Comparison of ENCODE assay signal across 31 cellular contexts in genomic region chr2:19360266-19360665, GRCh38. TPM values are rescaled to one million over a fixed set of nuclear protein-coding genes. Genes with fewer than 3 reads are reported as not detected.
DNase-seq lines count a peak whose midpoint lies in the region; ATAC-seq and FAIRE-seq lines count a peak whose summit lies in the region.
"Had no signal": no experiment of that assay in that cellular context is flagged by ENCODE, and none has a peak within 500 bp of the region (broad histone marks: within the 10 kb centered on the region; RNA-seq: fewer than 3 reads in every experiment).

No MANE protein-coding gene starts in this region.

- H3K4me1 ChIP-seq in naive thymus-derived CD4-positive, alpha-beta T cell (ENCODE audit: control insufficient read depth in 2 of 2, insufficient read depth in 2 of 2, low read length in 2 of 2): peaks cover 7 to 38% of the 10 kb centered on the region in 2 donors
- peaks cover 51% of the 10 kb centered on the region for H3K4me1 ChIP-seq in stomach smooth muscle (ENCODE audit: control insufficient read depth, insufficient read depth, low read length)
- peaks cover 0 to 7% of the 10 kb centered on the region in 2 donors for H3K4me1 ChIP-seq in small intestine (ENCODE audit: control insufficient read depth in 2 of 2, insufficient read depth in 1 of 2, low read depth in 1 of 2, low read length in 1 of 2)

- no peak for FAIRE-seq in small intestine (lab: Jason Lieb, UNC)
- FAIRE-seq: GM19239, H54 had no signal

- no peaks in the 10 kb centered on the region for H3K9me3 Mint-ChIP-seq in activated CD4-positive, alpha-beta T cell treated with anti-CD3 and anti-CD28 coated beads, Interleukin-2, amount 10 ng/mL, durations not matched to agents 24 days and 14 days
- H3K9me3 Mint-ChIP-seq in activated T-helper 1 cell treated with anti-CD3 and anti-CD28 coated beads, Interleukin-12 subunit alpha, Interleukin-12 subunit beta, Interleukin-2, Interleukin-4 antibody, amounts not matched to agents 30 ng/mL and 10 ng/mL and 1 ng/mL, durations not matched to agents 14 hours and 24 hours and 36 hours: no peaks in the 10 kb centered on the region
- peaks cover 0 to 5% (median 0%) of the 10 kb centered on the region in 11 donors for H3K9me3 Mint-ChIP-seq in naive thymus-derived CD4-positive, alpha-beta T cell
- H3K9me3 Mint-ChIP-seq: activated T-cell treated with anti-CD3 and anti-CD28 coated beads, Interleukin-2, amount 50 U/mL, for 4 hours; mesothelial cell of epicardium; stimulated activated naive B cell treated with anti-CD40 and anti-IgM and Interleukin-4, amounts not matched to agents 10 μg/mL and 1 μg/mL and 100 μg/mL, for 72 hours; T-helper 2 cell treated with Interferon-gamma antibody and Interleukin-4, amounts not matched to agents 5 μg/mL and 100 μg/mL, for 36 hours had no signal

- no peak overlapping the region for H3K27ac Mint-ChIP-seq in activated CD4-positive, alpha-beta T cell treated with anti-CD3 and anti-CD28 coated beads, Interleukin-2, amount 10 ng/mL, durations not matched to agents 24 days and 14 days
- H3K27ac Mint-ChIP-seq in activated T-helper 1 cell treated with anti-CD3 and anti-CD28 coated beads, Interleukin-12 subunit alpha, Interleukin-12 subunit beta, Interleukin-2, Interleukin-4 antibody, amounts not matched to agents 30 ng/mL and 10 ng/mL and 1 ng/mL, durations not matched to agents 14 hours and 24 hours and 36 hours: no peak overlapping the region
- no peak overlapping the region for H3K27ac Mint-ChIP-seq in naive thymus-derived CD4-positive, alpha-beta T cell
- H3K27ac Mint-ChIP-seq: activated CD4-positive, alpha-beta T cell treated with anti-CD3 and anti-CD28 coated beads for 36 hours; CD14-positive monocyte; mesothelial cell of epicardium; T-helper 2 cell treated with Interferon-gamma antibody and Interleukin-4, amounts not matched to agents 5 μg/mL and 100 μg/mL, for 36 hours had no signal

- H3K4me1 Mint-ChIP-seq in activated CD4-positive, alpha-beta T cell treated with anti-CD3 and anti-CD28 coated beads, Interleukin-2, amount 10 ng/mL, durations not matched to agents 24 days and 14 days: peaks cover 32% of the 10 kb centered on the region
- peaks cover 39% of the 10 kb centered on the region for H3K4me1 Mint-ChIP-seq in activated T-helper 1 cell treated with anti-CD3 and anti-CD28 coated beads, Interleukin-12 subunit alpha, Interleukin-12 subunit beta, Interleukin-2, Interleukin-4 antibody, amounts not matched to agents 30 ng/mL and 10 ng/mL and 1 ng/mL, durations not matched to agents 14 hours and 24 hours and 36 hours (ENCODE audit: low read depth)
- peaks cover 41 to 62% (median 57%) of the 10 kb centered on the region in 7 donors for H3K4me1 Mint-ChIP-seq in naive thymus-derived CD4-positive, alpha-beta T cell

- H3K27me3 ChIP-seq in naive thymus-derived CD4-positive, alpha-beta T cell (ENCODE audit: control insufficient read depth in 2 of 2, insufficient read depth in 2 of 2, low read length in 2 of 2): peaks cover 19 to 56% of the 10 kb centered on the region in 2 donors
- H3K27me3 ChIP-seq in stomach smooth muscle (ENCODE audit: control insufficient read depth in 1 of 2, insufficient read depth in 2 of 2, low read length in 2 of 2): no peaks in the 10 kb centered on the region
- H3K27me3 ChIP-seq in small intestine (ENCODE audit: control insufficient read depth in 2 of 2, insufficient read depth in 2 of 2, low read length in 2 of 2): peaks cover 6 to 35% of the 10 kb centered on the region in 2 donors
- H3K27me3 ChIP-seq: testis had no signal

- no peak overlapping the region for H3K27ac ChIP-seq in naive thymus-derived CD4-positive, alpha-beta T cell (ENCODE audit: low read depth, low read length)
- peak overlapping the region; percentile 80 for H3K27ac ChIP-seq in stomach smooth muscle (ENCODE audit: low read length)
- no peak overlapping the region for H3K27ac ChIP-seq in small intestine (ENCODE audit: low read depth in 1 of 2, low read length in 1 of 2)
- H3K27ac ChIP-seq: 22Rv1, testis had no signal

- H3K4me3 Mint-ChIP-seq in activated CD4-positive, alpha-beta T cell treated with anti-CD3 and anti-CD28 coated beads, Interleukin-2, amount 10 ng/mL, durations not matched to agents 24 days and 14 days: no peak overlapping the region
- peak overlapping the region; percentile 37 for H3K4me3 Mint-ChIP-seq in activated T-helper 1 cell treated with anti-CD3 and anti-CD28 coated beads, Interleukin-12 subunit alpha, Interleukin-12 subunit beta, Interleukin-2, Interleukin-4 antibody, amounts not matched to agents 30 ng/mL and 10 ng/mL and 1 ng/mL, durations not matched to agents 14 hours and 24 hours and 36 hours
- peak overlapping the region in 9 of 10 donors; percentile 2 to 98 (median 92) for H3K4me3 Mint-ChIP-seq in naive thymus-derived CD4-positive, alpha-beta T cell

- H3K9me3 ChIP-seq in naive thymus-derived CD4-positive, alpha-beta T cell (ENCODE audit: control insufficient read depth in 2 of 3, low read length in 3 of 3): no peaks in the 10 kb centered on the region
- H3K9me3 ChIP-seq in stomach smooth muscle (ENCODE audit: control insufficient read depth in 2 of 2, low read length in 2 of 2) (no peaks in the 10 kb centered on the region), small intestine (ENCODE audit: control insufficient read depth, low read depth) (no peaks in the 10 kb centered on the region)
- H3K9me3 ChIP-seq: testis had no signal

- peaks cover 96% of the 10 kb centered on the region for H3K27me3 Mint-ChIP-seq in activated CD4-positive, alpha-beta T cell treated with anti-CD3 and anti-CD28 coated beads, Interleukin-2, amount 10 ng/mL, durations not matched to agents 24 days and 14 days
- peaks cover 93% of the 10 kb centered on the region for H3K27me3 Mint-ChIP-seq in activated T-helper 1 cell treated with anti-CD3 and anti-CD28 coated beads, Interleukin-12 subunit alpha, Interleukin-12 subunit beta, Interleukin-2, Interleukin-4 antibody, amounts not matched to agents 30 ng/mL and 10 ng/mL and 1 ng/mL, durations not matched to agents 14 hours and 24 hours and 36 hours (ENCODE audit: insufficient read depth)
- H3K27me3 Mint-ChIP-seq in naive thymus-derived CD4-positive, alpha-beta T cell: peaks cover 64 to 99% (median 69%) of the 10 kb centered on the region in 5 donors

- peaks cover 4% of the 10 kb centered on the region for H3K36me3 Mint-ChIP-seq in activated CD4-positive, alpha-beta T cell treated with anti-CD3 and anti-CD28 coated beads, Interleukin-2, amount 10 ng/mL, durations not matched to agents 24 days and 14 days (ENCODE audit: low read depth)
- peaks cover 1% of the 10 kb centered on the region for H3K36me3 Mint-ChIP-seq in activated T-helper 1 cell treated with anti-CD3 and anti-CD28 coated beads, Interleukin-12 subunit alpha, Interleukin-12 subunit beta, Interleukin-2, Interleukin-4 antibody, amounts not matched to agents 30 ng/mL and 10 ng/mL and 1 ng/mL, durations not matched to agents 14 hours and 24 hours and 36 hours (ENCODE audit: low read depth)
- peaks cover 0 to 2% (median 0%) of the 10 kb centered on the region in 5 donors for H3K36me3 Mint-ChIP-seq in naive thymus-derived CD4-positive, alpha-beta T cell
- H3K36me3 Mint-ChIP-seq: stimulated activated naive B cell treated with anti-CD40 and anti-IgM and Interleukin-4, amounts not matched to agents 10 μg/mL and 1 μg/mL and 100 μg/mL, for 72 hours had no signal

- no peak overlapping the region for H3K4me3 ChIP-seq in naive thymus-derived CD4-positive, alpha-beta T cell (ENCODE audit: low read length)
- H3K4me3 ChIP-seq in stomach smooth muscle (ENCODE audit: low read length in 2 of 2) (no peak overlapping the region), small intestine (ENCODE audit: low read depth in 1 of 2, low read length in 2 of 2) (no peak overlapping the region)

- peak; percentile 43 for DNase-seq in activated CD4-positive, alpha-beta T cell treated with anti-CD3 and anti-CD28 coated beads, Interleukin-2, amount 10 ng/mL, durations not matched to agents 24 days and 14 days
- DNase-seq in activated CD4-positive, alpha-beta T cell treated with anti-CD3 and anti-CD28 coated beads, Interleukin-2, amount 50 U/mL, for 48 hours: no peak
- no peak for DNase-seq in activated T-helper 1 cell treated with anti-CD3 and anti-CD28 coated beads, Interleukin-12 subunit alpha, Interleukin-12 subunit beta, Interleukin-2, Interleukin-4 antibody, amounts not matched to agents 30 ng/mL and 10 ng/mL and 1 ng/mL, durations not matched to agents 14 hours and 24 hours and 36 hours (ENCODE audit: low spot score)
- no peak for DNase-seq in naive thymus-derived CD4-positive, alpha-beta T cell
- no peak for DNase-seq in NCI-H1417 treated with DMSO at 0.1 percent for 48 hours (lab: John Stamatoyannopoulos, UW)
- no peak for DNase-seq in small intestine
- no peak for DNase-seq in DMS114 treated with DMSO at 0.1 percent for 48 hours (lab: John Stamatoyannopoulos, UW; ENCODE audit: unreplicated experiment)
- DNase-seq: activated naive CD4-positive, alpha-beta T cell treated with anti-CD3 and anti-CD28 coated beads, Interleukin-2, amount 50 U/mL, for 16 hours; activated T-cell treated with anti-CD3 and anti-CD28 coated beads, Interleukin-2, amount 50 U/mL, for 4 hours; DMS 273 treated with DMSO at 0.1 percent for 48 hours; islet precursor cell; left ventricle myocardium superior; NCI-H1092; NCI-H187; NCI-H2171; NCI-H524; NK-92 treated with Interleukin-12 subunit alpha and Interleukin-12 subunit beta, amount 100 ng/mL, for 24 hours; PC-3; stimulated activated CD4-positive, alpha-beta T cell treated with anti-CD3 and anti-CD28 coated beads, Interleukin-4, amount 100 ng/mL, for 4 hours; stimulated activated naive B cell treated with anti-CD40 and anti-IgM and Interleukin-4, amounts not matched to agents 10 μg/mL and 1 μg/mL and 100 μg/mL, for 72 hours; testis had no signal

- intact Hi-C loops in activated CD4-positive, alpha-beta T cell treated with anti-CD3 and anti-CD28 coated beads, Interleukin-2, amount 10 ng/mL, durations not matched to agents 24 days and 14 days (cut with micrococcal nuclease): loop anchor here (5.0 kb wide), 4 partner anchors 502 to 1087 kb away; partner anchors contain the start of gene RHOB
- intact Hi-C loops in activated T-helper 1 cell treated with anti-CD3 and anti-CD28 coated beads, Interleukin-12 subunit alpha, Interleukin-12 subunit beta, Interleukin-2, Interleukin-4 antibody, amounts not matched to agents 30 ng/mL and 10 ng/mL and 1 ng/mL, durations not matched to agents 14 hours and 24 hours and 36 hours (cut with micrococcal nuclease): loop anchor here (5.0 kb wide), 4 partner anchors 502 to 1462 kb away; partner anchors contain the start of genes LAPTM4A and LDAH
- intact Hi-C loops in naive thymus-derived CD4-positive, alpha-beta T cell (cut with micrococcal nuclease): loop anchor here (5.0 kb wide), 5 partner anchors 112 to 798 kb away; partner anchors contain the start of genes RDH14 (in 2 of the 2), TTC32 (in 1 of the 2) and WDR35 (in 1 of the 2)

- WGBS in small intestine, 3 donors: 92 to 94% (median 92%) methylated on average over 2 of the region's 2 CpGs

- CTCF ChIA-PET in naive thymus-derived CD4-positive, alpha-beta T cell (lab: Charles Lee): interaction anchor here (1.6 kb wide), 1 partner anchor 10 kb away, joined by 4 read pairs; no protein-coding TSS in a partner anchor

- no peak for ATAC-seq in naive thymus-derived CD4-positive, alpha-beta T cell
- ATAC-seq: activated CD4-positive, alpha-beta T cell treated with anti-CD3 and anti-CD28 coated beads for 36 hours; activated T-cell treated with anti-CD3 and anti-CD28 coated beads, Interleukin-2, amount 50 U/mL, for 4 hours; left ventricle myocardium superior; PC-3; sciatic nerve; stimulated activated naive B cell treated with anti-CD40 and anti-IgM and Interleukin-4, amounts not matched to agents 10 μg/mL and 1 μg/mL and 100 μg/mL, for 72 hours had no signal

- H3K9ac ChIP-seq in stomach smooth muscle (ENCODE audit: low read length in 2 of 2): no peak overlapping the region

- POLR2A ChIA-PET in naive thymus-derived CD4-positive, alpha-beta T cell (lab: Charles Lee): interaction anchor here (0.6 to 4.0 kb wide), 4 partner anchors 10 to 1291 kb away, joined by 3 to 27 read pairs (median 6); partner anchors contain the start of gene HS1BP3

- H3K36me3 ChIP-seq in naive thymus-derived CD4-positive, alpha-beta T cell (ENCODE audit: control insufficient read depth in 2 of 3, insufficient read depth in 3 of 3, low read length in 3 of 3): no peaks in the 10 kb centered on the region
- H3K36me3 ChIP-seq in stomach smooth muscle (ENCODE audit: control insufficient read depth in 2 of 2, insufficient read depth in 2 of 2, low read length in 2 of 2): no peaks in the 10 kb centered on the region
- H3K36me3 ChIP-seq in small intestine (ENCODE audit: control insufficient read depth in 2 of 2, insufficient read depth in 2 of 2, low read length in 2 of 2): no peaks in the 10 kb centered on the region

RNA-seq across cellular contexts. Expression of gene OSR1, which starts 1.8 kb away (rescaled TPM):
- total RNA-seq in activated CD4-positive, alpha-beta T cell treated with anti-CD3 and anti-CD28 coated beads, Interleukin-2, amount 10 ng/mL, durations not matched to agents 24 days and 14 days: not detected in 2 replicates
- total RNA-seq in activated T-helper 1 cell treated with anti-CD3 and anti-CD28 coated beads, Interleukin-12 subunit alpha, Interleukin-12 subunit beta, Interleukin-2, Interleukin-4 antibody, amounts not matched to agents 30 ng/mL and 10 ng/mL and 1 ng/mL, durations not matched to agents 14 hours and 24 hours and 36 hours: not detected in 2 replicates
- total RNA-seq in naive thymus-derived CD4-positive, alpha-beta T cell: not detected
- polyA plus RNA-seq in naive thymus-derived CD4-positive, alpha-beta T cell: not detected
- 10 to 100 TPM in 1 of 3 donors, under 1 TPM in 1, not detected in 1; 0.27 to 12.2 TPM for polyA plus RNA-seq in small intestine
- total RNA-seq: activated CD4-positive, alpha-beta T cell treated with anti-CD3 and anti-CD28 coated beads for 36 hours; activated T-cell treated with anti-CD3 and anti-CD28 coated beads, Interleukin-2, amount 50 U/mL, for 4 hours had no signal
- polyA plus RNA-seq: CD14-positive monocyte, neural cell had no signal
